In genomic region chr1:91827094-91828006, GRCh38 we compare ENCODE assay signal across 1 cellular context.
A peak's percentile ranks its signal among the peaks of the same experiment; 100 is the strongest.
TF ChIP-seq lines count a peak whose summit lies in the region.

No MANE protein-coding gene starts in this region.

TF ChIP-seq in HepG2, 621 proteins besides CTCF, POLR2A, EP300 and RAD21 (continued from another document and continues in another):
- peak; percentile 89 for TF ChIP-seq CEBPG (CRISPR knock-in tag; IDR thresholded peaks at IDR 0.05)
- TF ChIP-seq PHF8 (CRISPR knock-in tag; IDR thresholded peaks at IDR 0.05) = 0 out of 2 replicates have a peak, but pooled peaks have one; percentile 13
- TF ChIP-seq, protein P1, sequence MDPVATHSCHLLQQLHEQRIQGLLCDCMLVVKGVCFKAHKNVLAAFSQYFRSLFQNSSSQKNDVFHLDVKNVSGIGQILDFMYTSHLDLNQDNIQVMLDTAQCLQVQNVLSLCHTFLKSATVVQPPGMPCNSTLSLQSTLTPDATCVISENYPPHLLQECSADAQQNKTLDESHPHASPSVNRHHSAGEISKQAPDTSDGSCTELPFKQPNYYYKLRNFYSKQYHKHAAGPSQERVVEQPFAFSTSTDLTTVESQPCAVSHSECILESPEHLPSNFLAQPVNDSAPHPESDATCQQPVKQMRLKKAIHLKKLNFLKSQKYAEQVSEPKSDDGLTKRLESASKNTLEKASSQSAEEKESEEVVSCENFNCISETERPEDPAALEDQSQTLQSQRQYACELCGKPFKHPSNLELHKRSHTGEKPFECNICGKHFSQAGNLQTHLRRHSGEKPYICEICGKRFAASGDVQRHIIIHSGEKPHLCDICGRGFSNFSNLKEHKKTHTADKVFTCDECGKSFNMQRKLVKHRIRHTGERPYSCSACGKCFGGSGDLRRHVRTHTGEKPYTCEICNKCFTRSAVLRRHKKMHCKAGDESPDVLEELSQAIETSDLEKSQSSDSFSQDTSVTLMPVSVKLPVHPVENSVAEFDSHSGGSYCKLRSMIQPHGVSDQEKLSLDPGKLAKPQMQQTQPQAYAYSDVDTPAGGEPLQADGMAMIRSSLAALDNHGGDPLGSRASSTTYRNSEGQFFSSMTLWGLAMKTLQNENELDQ (CRISPR knock-in tag; IDR thresholded peaks at IDR 0.05; ENCODE audit: borderline replicate concordance) = no peak
- 0 out of 2 replicates have a peak, but pooled peaks have one; percentile 33 for TF ChIP-seq ZSCAN5A (CRISPR knock-in tag; IDR thresholded peaks at IDR 0.05; ENCODE audit: borderline replicate concordance)
- no peak for TF ChIP-seq ATAD3A (CRISPR knock-in tag; IDR thresholded peaks at IDR 0.05)
- TF ChIP-seq ZSCAN21 (CRISPR knock-in tag; IDR thresholded peaks at IDR 0.05; ENCODE audit: borderline replicate concordance) = peak; percentile 65; the same call in 1 of the 2 replicates
- no peak for TF ChIP-seq ZSCAN30 (CRISPR knock-in tag; IDR thresholded peaks at IDR 0.05)
- TF ChIP-seq, protein P2, sequence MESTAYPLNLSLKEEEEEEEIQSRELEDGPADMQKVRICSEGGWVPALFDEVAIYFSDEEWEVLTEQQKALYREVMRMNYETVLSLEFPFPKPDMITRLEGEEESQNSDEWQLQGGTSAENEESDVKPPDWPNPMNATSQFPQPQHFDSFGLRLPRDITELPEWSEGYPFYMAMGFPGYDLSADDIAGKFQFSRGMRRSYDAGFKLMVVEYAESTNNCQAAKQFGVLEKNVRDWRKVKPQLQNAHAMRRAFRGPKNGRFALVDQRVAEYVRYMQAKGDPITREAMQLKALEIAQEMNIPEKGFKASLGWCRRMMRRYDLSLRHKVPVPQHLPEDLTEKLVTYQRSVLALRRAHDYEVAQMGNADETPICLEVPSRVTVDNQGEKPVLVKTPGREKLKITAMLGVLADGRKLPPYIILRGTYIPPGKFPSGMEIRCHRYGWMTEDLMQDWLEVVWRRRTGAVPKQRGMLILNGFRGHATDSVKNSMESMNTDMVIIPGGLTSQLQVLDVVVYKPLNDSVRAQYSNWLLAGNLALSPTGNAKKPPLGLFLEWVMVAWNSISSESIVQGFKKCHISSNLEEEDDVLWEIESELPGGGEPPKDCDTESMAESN (CRISPR knock-in tag; conservative IDR thresholded peaks at IDR 0.05) = no peak
- no peak for TF ChIP-seq ZNF670 (CRISPR knock-in tag; IDR thresholded peaks at IDR 0.05; ENCODE audit: borderline replicate concordance)
- TF ChIP-seq KLF6 (CRISPR knock-in tag; IDR thresholded peaks at IDR 0.05) = peak; percentile 74
- no peak for TF ChIP-seq KDM3A (CRISPR knock-in tag; IDR thresholded peaks at IDR 0.05; ENCODE audit: low read depth)
- peak; percentile 92 for TF ChIP-seq ZBTB39 (CRISPR knock-in tag; IDR thresholded peaks at IDR 0.05)
- no peak for TF ChIP-seq EED (CRISPR knock-in tag; IDR thresholded peaks at IDR 0.05)
- no peak for TF ChIP-seq PAF1 (CRISPR knock-in tag; IDR thresholded peaks at IDR 0.05)
- TF ChIP-seq ZNF343 (CRISPR knock-in tag; IDR thresholded peaks at IDR 0.05) = peak; percentile 97
- TF ChIP-seq CAMTA2 (CRISPR knock-in tag; IDR thresholded peaks at IDR 0.05; ENCODE audit: borderline replicate concordance) = no peak
- TF ChIP-seq ARID5B (CRISPR knock-in tag; IDR thresholded peaks at IDR 0.05) = peak; percentile 59
- no peak for TF ChIP-seq MTA3 (CRISPR knock-in tag; IDR thresholded peaks at IDR 0.05)
- TF ChIP-seq ISL2 (CRISPR knock-in tag; IDR thresholded peaks at IDR 0.05) = peak; percentile 98
- TF ChIP-seq SIX4 (CRISPR knock-in tag; IDR thresholded peaks at IDR 0.05) = peak; percentile 48; the same call in 1 of the 2 replicates
- peak; percentile 21; the same call in 1 of the 2 replicates for TF ChIP-seq ZFX (CRISPR knock-in tag; IDR thresholded peaks at IDR 0.05; ENCODE audit: low read depth)
- TF ChIP-seq NFYB (CRISPR knock-in tag; IDR thresholded peaks at IDR 0.05) = no peak
- TF ChIP-seq GRHL1 (CRISPR knock-in tag; conservative IDR thresholded peaks at IDR 0.05) = no peak
- peak; percentile 42; the same call in 1 of the 2 replicates for TF ChIP-seq SMAD3 (CRISPR knock-in tag; IDR thresholded peaks at IDR 0.05)
- peak; percentile 81; the same call in 1 of the 2 replicates for TF ChIP-seq CHD4 (IDR thresholded peaks at IDR 0.05; ENCODE audit: borderline replicate concordance, low read length)
- TF ChIP-seq ZNF879 (CRISPR knock-in tag; IDR thresholded peaks at IDR 0.05) = no peak
- peak; percentile 85 for TF ChIP-seq ZKSCAN1 (IDR thresholded peaks at IDR 0.05; ENCODE audit: low read length)
- no peak for TF ChIP-seq ZBTB40 (IDR thresholded peaks at IDR 0.05)
- no peak for TF ChIP-seq ZBTB40 (CRISPR knock-in tag; IDR thresholded peaks at IDR 0.05)
- TF ChIP-seq ZNF207 (IDR thresholded peaks at IDR 0.05; ENCODE audit: borderline replicate concordance) = no peak
- no peak for TF ChIP-seq ZFAT (CRISPR knock-in tag; conservative IDR thresholded peaks at IDR 0.05)
- no peak for TF ChIP-seq MATR3 (CRISPR knock-in tag; IDR thresholded peaks at IDR 0.05)
- no peak for TF ChIP-seq RBAK (CRISPR knock-in tag; IDR thresholded peaks at IDR 0.05)
- peak; percentile 40; the same call in 1 of the 2 replicates for TF ChIP-seq GABPB1 (CRISPR knock-in tag; IDR thresholded peaks at IDR 0.05)
